In genomic region chr4:76504613-76505465, GRCh38 we compare ENCODE assay signal across 8 cellular contexts.
DNase-seq lines count a peak whose midpoint lies in the region; ATAC-seq and TF ChIP-seq lines count a peak whose summit lies in the region.
"Had no signal": no experiment of that assay in that cellular context is flagged by ENCODE, and none has a peak within 500 bp of the region (broad histone marks: within the 10 kb centered on the region; RNA-seq: fewer than 3 reads in every experiment).

No MANE protein-coding gene starts in this region.

- no peaks in the 10 kb centered on the region for H3K4me1 ChIP-seq in fibroblast of lung (ENCODE audit: control insufficient read depth, extremely low read depth, insufficient read depth, low read length)

- no peaks in the 10 kb centered on the region for H4K20me1 ChIP-seq in fibroblast of lung (ENCODE audit: control insufficient read depth, extremely low read depth, insufficient read depth, low read length)

- H3K36me3 ChIP-seq in fibroblast of lung (ENCODE audit: control insufficient read depth, insufficient read depth, low read length) = no peaks in the 10 kb centered on the region

- no peaks in the 10 kb centered on the region for H3K79me2 ChIP-seq in fibroblast of lung (ENCODE audit: control insufficient read depth, insufficient read depth, low read length)

- no peak overlapping the region for H3K4me3 ChIP-seq in fibroblast of lung (replicated peaks in 1 of 4; ENCODE audit: control extremely low read depth in 1 of 4, insufficient read depth in 1 of 4, low read depth in 3 of 4, low read length in 4 of 4)

- no peak overlapping the region for H2AFZ ChIP-seq in fibroblast of lung (ENCODE audit: low read length)

- TF ChIP-seq CTCF in fibroblast of lung (conservative IDR thresholded peaks at IDR 0.05 in 1 of 2, IDR thresholded peaks at IDR 0.05 in 1 of 2; ENCODE audit: low read depth in 1 of 2, low read length in 2 of 2) = peak; percentile 33 to 60

- no peak overlapping the region for H3K27ac ChIP-seq in fibroblast of lung (ENCODE audit: insufficient read depth, low read length)

- H3K9ac ChIP-seq in fibroblast of lung (ENCODE audit: insufficient read depth, low read length) = no peak overlapping the region

- H3K27me3 ChIP-seq in fibroblast of lung (ENCODE audit: control insufficient read depth, insufficient read depth, low read length) = peaks cover 10% of the 10 kb centered on the region

- no peaks in the 10 kb centered on the region for H3K9me3 ChIP-seq in fibroblast of lung (ENCODE audit: control insufficient read depth, insufficient read depth, low read depth, low read length)

- ATAC-seq in GM21528 (IDR thresholded peaks at IDR 0.05; ENCODE audit: low FRiP score, unreplicated experiment) (no peak), HG03135 (IDR thresholded peaks at IDR 0.05; ENCODE audit: unreplicated experiment) (no peak)
- ATAC-seq: activated T-cell treated with anti-CD3 and anti-CD28 coated beads, Interleukin-2, amount 50 U/mL, for 72 hours had no signal

- DNase-seq in ELR (ENCODE audit: low read depth) (peak; percentile 66), HT1080 (ENCODE audit: low read depth) (peak; percentile 35), SHP77 (lab: John Stamatoyannopoulos, UW) (peak; percentile 33 to 53), fibroblast of lung (ENCODE audit: low read depth in 2 of 2) (peak; percentile 49 to 77), pons (ENCODE audit: low spot score) (peak; percentile 72)

- H3K4me2 ChIP-seq in fibroblast of lung (ENCODE audit: extremely low read depth, insufficient read depth, low read length) = no peak overlapping the region
